Comparison of ENCODE assay signal across 8 cellular contexts in genomic region chr19:49987159-49987698, GRCh38. TPM values are rescaled to one million over a fixed set of nuclear protein-coding genes. Genes with fewer than 3 reads are reported as not detected.
A peak's percentile ranks its signal among the peaks of the same experiment; 100 is the strongest.
DNase-seq lines count a peak whose midpoint lies in the region; ATAC-seq and TF ChIP-seq lines count a peak whose summit lies in the region.

No MANE protein-coding gene starts in this region.

- H3K27me3 ChIP-seq in CD4-positive, alpha-beta T cell (ENCODE audit: control insufficient read depth, insufficient read depth, low read length), result no peaks in the 10 kb centered on the region
- no peaks in the 10 kb centered on the region for H3K27me3 ChIP-seq in mammary epithelial cell (ENCODE audit: insufficient read depth, low read length)

- H3K79me2 ChIP-seq in mammary epithelial cell (ENCODE audit: insufficient read depth, low read length), result no peaks in the 10 kb centered on the region

- dilution Hi-C loops in mammary epithelial cell (cut with HindIII; ENCODE audit: low sequenced_read_pairs), result no loop called here

- no peak overlapping the region for H3K4me2 ChIP-seq in mammary epithelial cell (ENCODE audit: insufficient read depth, low read depth, low read length)

- WGBS in mammary epithelial cell (ENCODE audit: low coverage, missing lambda C conversion rate), result 35% methylated on average over 9 of the region's 9 CpGs

- no peak overlapping the region for H3K27ac Mint-ChIP-seq in CD4-positive, alpha-beta T cell

- no peak overlapping the region for H3K9ac ChIP-seq in mammary epithelial cell (ENCODE audit: insufficient read depth, low read length)

- H3K36me3 Mint-ChIP-seq in CD4-positive, alpha-beta T cell (ENCODE audit: low read depth), result peaks cover 83% of the 10 kb centered on the region

- no peaks in the 10 kb centered on the region for H3K27me3 Mint-ChIP-seq in CD4-positive, alpha-beta T cell

- BruUV-seq in mammary epithelial cell (replicated peaks; lab: Mats Ljungman, UMichigan), result no TSS peak

- H2AFZ ChIP-seq in mammary epithelial cell (ENCODE audit: low read depth, low read length), result no peak overlapping the region

- no peaks in the 10 kb centered on the region for H3K9me3 Mint-ChIP-seq in CD4-positive, alpha-beta T cell

- peak; percentile 81 for ATAC-seq in CD4-positive, alpha-beta T cell (ENCODE audit: poor library complexity)

- intact Hi-C loops in CD4-positive, alpha-beta T cell (cut with DNase I, micrococcal nuclease), result no loop called here
- intact Hi-C loops in mammary epithelial cell (cut with micrococcal nuclease), result loop anchor here (1.0 to 10.0 kb wide), 2 partner anchors 38 to 312 kb away; partner anchors contain the start of genes PRMT1 and VRK3

- H3K27ac ChIP-seq in CD4-positive, alpha-beta T cell (ENCODE audit: low read depth, low read length), result no peak overlapping the region
- H3K27ac ChIP-seq in mammary epithelial cell (ENCODE audit: insufficient read depth, low read depth, low read length), result no peak overlapping the region

- POLR2A ChIA-PET in CD4-positive, alpha-beta T cell (lab: Charles Lee), result interaction anchor here (0.7 kb wide), 1 partner anchor 11 kb away, joined by 3 read pairs; no protein-coding TSS in a partner anchor

- H3K4me3 Mint-ChIP-seq in CD4-positive, alpha-beta T cell, result peak overlapping the region; percentile 0

- H4K20me1 ChIP-seq in mammary epithelial cell (ENCODE audit: insufficient read depth, low read length), result peaks cover 2% of the 10 kb centered on the region

- no peaks in the 10 kb centered on the region for H3K36me3 ChIP-seq in mammary epithelial cell (ENCODE audit: insufficient read depth, low read length)

- no peak for TF ChIP-seq CTCF in CD4-positive, alpha-beta T cell (IDR thresholded peaks at IDR 0.05)
- peak in 1 of 2 donors; percentile 8 for TF ChIP-seq CTCF in mammary epithelial cell (conservative IDR thresholded peaks at IDR 0.05 in 1 of 2, IDR thresholded peaks at IDR 0.05 in 1 of 2; ENCODE audit: extremely low read depth in 1 of 2, insufficient read depth in 1 of 2, low read depth in 1 of 2, low read length in 2 of 2)

- CTCF ChIA-PET in CD4-positive, alpha-beta T cell (lab: Charles Lee), result interaction anchor here (0.5 kb wide), 1 partner anchor 51 kb away, joined by 3 read pairs; no protein-coding TSS in a partner anchor
- CTCF ChIA-PET in mammary epithelial cell (lab: Charles Lee; ENCODE audit: low non-redundant PET), result no interaction called here

- no peaks in the 10 kb centered on the region for H3K4me1 Mint-ChIP-seq in CD4-positive, alpha-beta T cell (ENCODE audit: low read depth)

- DNase-seq in CD4-positive, alpha-beta T cell, result peak; percentile 50 to 86 (median 71)
- DNase-seq in KBM-7 (peak; percentile 99), mammary epithelial cell (peak; percentile 88), islet precursor cell (peak; percentile 98), NCI-H2171 treated with DMSO at 0.1 percent for 48 hours (lab: John Stamatoyannopoulos, UW) (no peak), NCI-H1694 treated with DMSO at 0.1 percent for 48 hours (lab: John Stamatoyannopoulos, UW) (no peak)
- DNase-seq in activated CD4-positive, CD25-positive, alpha-beta regulatory T cell treated with anti-CD3 and anti-CD28 coated beads, Interleukin-2, amount 50 U/mL, for 16 hours (ENCODE audit: low read depth, low spot score), result peak; percentile 47
- DNase-seq in stimulated activated CD4-positive, alpha-beta T cell treated with anti-CD3 and anti-CD28 coated beads, Interleukin-1b, Interleukin-23, amount 100 ng/mL, for 24 hours (ENCODE audit: low read depth in 4 of 4, low spot score in 1 of 4), result peak; percentile 28 to 68 (median 56)

- H3K9me3 ChIP-seq in CD4-positive, alpha-beta T cell (ENCODE audit: control insufficient read depth, low read length), result no peaks in the 10 kb centered on the region
- H3K9me3 ChIP-seq in mammary epithelial cell (replicated peaks; ENCODE audit: insufficient read depth, low read length), result no peaks in the 10 kb centered on the region

- in situ Hi-C loops in KBM-7 (cut with MboI; ENCODE audit: low pct_unique_long_range_greater_than_20kb, low sequenced_read_pairs) (no loop called here), mammary epithelial cell (cut with MboI; ENCODE audit: low sequenced_read_pairs in 2 of 2) (no loop called here)

- no peaks in the 10 kb centered on the region for H3K4me1 ChIP-seq in mammary epithelial cell (ENCODE audit: insufficient read depth, low read length)

- no peak overlapping the region for H3K4me3 ChIP-seq in mammary epithelial cell (replicated peaks in 1 of 3; ENCODE audit: insufficient read depth in 1 of 3, low read depth in 2 of 3, low read length in 3 of 3)

RNA-seq across cellular contexts. Expression of gene SIGLEC11, which starts 26.3 kb away (rescaled TPM):
- under 1 TPM in 1 of 2 experiments, not detected in 1; 0.08 TPM for total RNA-seq in CD4-positive, alpha-beta T cell
- not detected for total RNA-seq in mammary epithelial cell
- polyA plus RNA-seq in mammary epithelial cell, result not detected
- not detected for polyA minus RNA-seq in mammary epithelial cell

RNA-seq across cellular contexts. Expression of gene VRK3, which starts 37.9 kb away (rescaled TPM):
- 10 to 100 TPM; 65.1 to 65.4 TPM for total RNA-seq in CD4-positive, alpha-beta T cell
- total RNA-seq in mammary epithelial cell, result 10 to 100 TPM; 20.7 to 32.8 TPM
- 25.1 TPM for polyA plus RNA-seq in mammary epithelial cell
- polyA minus RNA-seq in mammary epithelial cell, result 25.5 TPM

RNA-seq across cellular contexts. Expression of gene ZNF473, which starts 38.6 kb away (rescaled TPM):
- 1 to 10 TPM; 2.6 to 2.8 TPM for total RNA-seq in CD4-positive, alpha-beta T cell
- 10 to 100 TPM; 11.0 to 12.0 TPM for total RNA-seq in mammary epithelial cell
- 5.6 TPM for polyA plus RNA-seq in mammary epithelial cell
- polyA minus RNA-seq in mammary epithelial cell, result 6.6 TPM

RNA-seq across cellular contexts. Expression of gene NUP62, which starts 57.9 kb away (rescaled TPM):
- total RNA-seq in CD4-positive, alpha-beta T cell, result 10 to 100 TPM; 19.2 to 21.7 TPM
- total RNA-seq in mammary epithelial cell, result 10 to 100 TPM; 24.8 to 51.2 TPM
- 19.2 TPM for polyA plus RNA-seq in mammary epithelial cell
- 30.5 TPM for polyA minus RNA-seq in mammary epithelial cell

RNA-seq across cellular contexts. Expression of gene ATF5, which starts 58.2 kb away (rescaled TPM):
- 10 to 100 TPM; 16.3 to 19.1 TPM for total RNA-seq in CD4-positive, alpha-beta T cell
- 10 to 100 TPM in 1 of 2 donors, 1 to 10 TPM in 1; 7.3 to 20.3 TPM for total RNA-seq in mammary epithelial cell
- polyA plus RNA-seq in mammary epithelial cell, result 9.0 TPM
- 5.5 TPM for polyA minus RNA-seq in mammary epithelial cell

Comparison
In these comparisons a context has a peak if more than half of its experiments do, and no peak if none do; other contexts are left out.
1. DNase-seq: peak in CD4-positive, alpha-beta T cell (10 of 10), KBM-7 (single experiment), activated CD4-positive, CD25-positive, alpha-beta regulatory T cell treated with anti-CD3 and anti-CD28 coated beads, Interleukin-2, amount 50 U/mL, for 16 hours (single experiment), mammary epithelial cell (single experiment), islet precursor cell (single experiment) and stimulated activated CD4-positive, alpha-beta T cell treated with anti-CD3 and anti-CD28 coated beads, Interleukin-1b, Interleukin-23, amount 100 ng/mL, for 24 hours (4 of 4); none in NCI-H2171 treated with DMSO at 0.1 percent for 48 hours (single experiment) and NCI-H1694 treated with DMSO at 0.1 percent for 48 hours (single experiment).